Comparison of ENCODE assay signal across 24 cellular contexts in genomic region chr10:84890701-84891100, GRCh38.
DNase-seq lines count a peak whose midpoint lies in the region; ATAC-seq, FAIRE-seq and TF ChIP-seq lines count a peak whose summit lies in the region.
"Had no signal": no experiment of that assay in that cellular context is flagged by ENCODE, and none has a peak within 500 bp of the region (broad histone marks: within the 10 kb centered on the region; RNA-seq: fewer than 3 reads in every experiment).

No MANE protein-coding gene starts in this region.

- TF ChIP-seq POLR2A in thyroid gland (IDR thresholded peaks at IDR 0.05) = no peak
- TF ChIP-seq POLR2A in GM12891 (IDR thresholded peaks at IDR 0.05; ENCODE audit: low read depth, low read length) = no peak

- H3K36me3 ChIP-seq in left ventricle myocardium inferior = no peaks in the 10 kb centered on the region
- no peaks in the 10 kb centered on the region for H3K36me3 ChIP-seq in thyroid gland
- H3K36me3 ChIP-seq: BE2C; BLaER1 treated with 17β-estradiol and CSF1 and Interleukin-3, amounts not matched to agents 10 nM and 100 nM had no signal

- no peaks in the 10 kb centered on the region for H3K27me3 ChIP-seq in left ventricle myocardium inferior (ENCODE audit: low read depth)
- no peaks in the 10 kb centered on the region for H3K27me3 ChIP-seq in thyroid gland
- H3K27me3 ChIP-seq: BE2C; BLaER1 treated with 17β-estradiol and CSF1 and Interleukin-3, amounts not matched to agents 10 nM and 100 nM had no signal

- DNase-seq in Right ventricle myocardium superior (no peak), left ventricle myocardium inferior (no peak), NOMO-1 treated with DMSO at 0.1 percent for 48 hours (lab: John Stamatoyannopoulos, UW; ENCODE audit: unreplicated experiment) (peak; percentile 56), thyroid gland (peak; percentile 8 to 40), GM12891 (ENCODE audit: insufficient read length, low spot score) (no peak), NCI-H2227 (lab: John Stamatoyannopoulos, UW; ENCODE audit: unreplicated experiment) (no peak)
- DNase-seq: 8988T; ACHN; AML-193; BE2C; CD4-positive, alpha-beta T cell; CD8-positive, alpha-beta memory T cell; DMS 273 treated with DMSO at 0.1 percent for 48 hours; DMS79; EL; GDM1; H9 had no signal

- H3K4me3 ChIP-seq in left ventricle myocardium inferior = no peak overlapping the region
- no peak overlapping the region for H3K4me3 ChIP-seq in thyroid gland (replicated peaks in 1 of 3)
- H3K4me3 ChIP-seq: A549; BLaER1 treated with 17β-estradiol and CSF1 and Interleukin-3, amounts not matched to agents 10 nM and 100 nM; GM12878; GM23338 had no signal

- intact Hi-C loops in Right ventricle myocardium superior (cut with DNase I) (no loop called here), left ventricle myocardium inferior (cut with micrococcal nuclease) (no loop called here), thyroid gland (cut with DNase I) (no loop called here)

- FAIRE-seq in GM12891 (lab: Jason Lieb, UNC) = no peak
- FAIRE-seq: A549, D721Med, GM12878, GM18507 had no signal

- H3K4me1 ChIP-seq in left ventricle myocardium inferior (peaks cover 8% of the 10 kb centered on the region), thyroid gland (peaks cover 0 to 5% of the 10 kb centered on the region in 2 donors)
- H3K4me1 ChIP-seq: A549; BE2C; BLaER1 treated with 17β-estradiol and CSF1 and Interleukin-3, amounts not matched to agents 10 nM and 100 nM had no signal

- peak; percentile 70 for ATAC-seq in Right ventricle myocardium superior (ENCODE audit: poor library complexity)
- ATAC-seq: A549, GM12878, GM23338, HCT116 had no signal

- no peak overlapping the region for H3K27ac ChIP-seq in left ventricle myocardium inferior (replicated peaks)
- H3K27ac ChIP-seq in thyroid gland = no peak overlapping the region
- H3K27ac ChIP-seq: A549; BLaER1 treated with 17β-estradiol and CSF1 and Interleukin-3, amounts not matched to agents 10 nM and 100 nM had no signal

- no peak for TF ChIP-seq CTCF in left ventricle myocardium inferior (IDR thresholded peaks at IDR 0.05; ENCODE audit: borderline replicate concordance)
- TF ChIP-seq CTCF in thyroid gland (IDR thresholded peaks at IDR 0.05) = no peak

- WGBS in thyroid gland, 2 donors = 34 to 37% methylated on average over 3 of the region's 3 CpGs

- H3K9me3 ChIP-seq in left ventricle myocardium inferior (replicated peaks) (no peaks in the 10 kb centered on the region), thyroid gland (no peaks in the 10 kb centered on the region)
- H3K9me3 ChIP-seq: A549, BE2C had no signal

TF ChIP-seq in GM12891, 5 proteins besides CTCF, POLR2A, EP300 and RAD21:
- TF ChIP-seq SPI1 (IDR thresholded peaks at IDR 0.05; ENCODE audit: low read depth, low read length) (no peak), POLR2AphosphoS5 (IDR thresholded peaks at IDR 0.05; ENCODE audit: low read depth, low read length) (no peak), POU2F2 (IDR thresholded peaks at IDR 0.05; ENCODE audit: low read depth, low read length) (no peak), PAX5 (IDR thresholded peaks at IDR 0.05; ENCODE audit: insufficient read depth, low read length, severe bottlenecking) (no peak), TAF1 (IDR thresholded peaks at IDR 0.05; ENCODE audit: low read depth, low read length) (no peak)

Comparison
In these comparisons a context has a peak if more than half of its experiments do, and no peak if none do; other contexts are left out.
1. DNase-seq: peak in NOMO-1 treated with DMSO at 0.1 percent for 48 hours (single experiment) and thyroid gland (2 of 2); none in Right ventricle myocardium superior (single experiment), left ventricle myocardium inferior (single experiment), GM12891 (single experiment) and NCI-H2227 (single experiment).